ENCODE assay signal across 8 cellular contexts in genomic region chr10:35234073-35234472, GRCh38.
"Had no signal": no experiment of that assay in that cellular context is flagged by ENCODE, and none has a peak within 500 bp of the region (broad histone marks: within the 10 kb centered on the region; RNA-seq: fewer than 3 reads in every experiment).

No MANE protein-coding gene starts in this region.

- H3K4me3 ChIP-seq: GM23248, GM23338, HAP-1 had no signal

- H3K4me1 ChIP-seq: HAP-1 had no signal

- H3K36me3 ChIP-seq: HAP-1 had no signal

- DNase-seq: GM23248, GOT3, H7, H9, HCEC 1CT, HFFc6 had no signal

- H3K27ac ChIP-seq: GM23248 had no signal

- H3K9me3 ChIP-seq: HAP-1 had no signal
